22 cellular contexts compared by ENCODE assay signal in genomic region chr17:514584-514983, GRCh38.
"Had no signal": no experiment of that assay in that cellular context is flagged by ENCODE, and none has a peak within 500 bp of the region (broad histone marks: within the 10 kb centered on the region; RNA-seq: fewer than 3 reads in every experiment).

No MANE protein-coding gene starts in this region.

- ATAC-seq: activated T-cell treated with anti-CD3 and anti-CD28 coated beads, Interleukin-2, amount 50 U/mL, for 4 hours; lower lobe of right lung; sciatic nerve had no signal

- H3K9me3 Mint-ChIP-seq: activated naive CD4-positive, alpha-beta T cell treated with anti-CD3 and anti-CD28 coated beads, Interleukin-2, amount 50 U/mL, for 24 hours had no signal

- H3K27ac ChIP-seq: cardiac muscle cell, hepatocyte, lower lobe of right lung, neutrophil, parathyroid adenoma, tibial artery, uterus, WERI-Rb-1 had no signal

- H3K4me1 Mint-ChIP-seq: activated naive CD4-positive, alpha-beta T cell treated with anti-CD3 and anti-CD28 coated beads, Interleukin-2, amount 50 U/mL, for 24 hours had no signal

- H3K27me3 Mint-ChIP-seq: activated CD4-positive, alpha-beta memory T cell treated with anti-CD3 and anti-CD28 coated beads for 36 hours; activated naive CD4-positive, alpha-beta T cell treated with anti-CD3 and anti-CD28 coated beads, Interleukin-2, amount 50 U/mL, for 24 hours; naive thymus-derived CD8-positive, alpha-beta T cell had no signal

- H3K4me3 ChIP-seq: cardiac muscle cell, hepatocyte, lower lobe of right lung, smooth muscle cell, tibial artery, uterus had no signal

- H3K9me3 ChIP-seq: lower lobe of right lung, neutrophil, tibial artery, uterus had no signal

- H3K27me3 ChIP-seq: cardiac muscle cell, hepatocyte, neutrophil, tibial artery, uterus had no signal

- H3K4me3 Mint-ChIP-seq: activated CD4-positive, alpha-beta memory T cell treated with anti-CD3 and anti-CD28 coated beads for 36 hours; activated naive CD4-positive, alpha-beta T cell treated with anti-CD3 and anti-CD28 coated beads, Interleukin-2, amount 50 U/mL, for 24 hours; activated T-cell treated with anti-CD3 and anti-CD28 coated beads, Interleukin-2, amount 50 U/mL, for 4 hours; dendritic cell treated with granulocyte-macrophage colony-stimulating factor and Interleukin-4, amounts not matched to agents 40 ng/mL and 50 ng/mL, for 4 days; naive thymus-derived CD8-positive, alpha-beta T cell had no signal

- H3K27ac Mint-ChIP-seq: activated CD4-positive, alpha-beta memory T cell treated with anti-CD3 and anti-CD28 coated beads for 36 hours; activated naive CD4-positive, alpha-beta T cell treated with anti-CD3 and anti-CD28 coated beads, Interleukin-2, amount 50 U/mL, for 24 hours; dendritic cell treated with granulocyte-macrophage colony-stimulating factor and Interleukin-4, amounts not matched to agents 40 ng/mL and 50 ng/mL, for 4 days had no signal

- DNase-seq: activated CD4-positive, alpha-beta memory T cell treated with anti-CD3 and anti-CD28 coated beads for 36 hours; activated effector memory CD4-positive, alpha-beta T cell treated with Interleukin-2 at 50 U/mL for 16 hours; activated T-cell treated with anti-CD3 and anti-CD28 coated beads, Interleukin-2, amount 50 U/mL, for 4 hours; amniotic stem cell; effector memory CD4-positive, alpha-beta T cell; lower lobe of right lung; naive thymus-derived CD8-positive, alpha-beta T cell; stimulated activated CD4-positive, alpha-beta T cell treated with anti-CD3 and anti-CD28 coated beads, Interleukin-4, amount 100 ng/mL, for 4 hours; stimulated activated naive CD4-positive, alpha-beta T cell; substantia nigra; SW 1271; tibial artery; uterus; WERI-Rb-1 had no signal

- H3K36me3 ChIP-seq: cardiac muscle cell, uterus had no signal

- H3K4me1 ChIP-seq: parathyroid adenoma, uterus had no signal
